21 cellular contexts compared by ENCODE assay signal in the genomic region with DNA sequence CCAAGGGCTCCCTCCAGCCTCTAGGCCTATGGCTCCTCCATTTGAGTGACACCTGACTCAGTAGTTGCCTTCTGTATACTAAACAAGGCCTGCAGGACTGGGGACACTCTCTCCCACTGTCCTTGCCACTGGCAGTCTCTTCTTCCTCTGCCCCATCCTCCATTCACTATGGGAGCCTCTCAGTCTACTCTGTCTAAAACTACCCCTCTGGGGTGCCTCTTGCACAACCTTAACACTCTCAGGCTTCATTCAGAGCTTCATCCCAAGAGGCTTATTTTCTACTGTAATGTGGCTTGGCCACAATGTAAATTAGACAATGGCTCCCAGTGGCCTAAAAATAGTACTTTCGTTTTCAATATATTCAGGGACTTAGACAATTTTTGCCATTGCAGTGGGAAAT.
DNase-seq lines count a peak whose midpoint lies in the region; ATAC-seq, FAIRE-seq and TF ChIP-seq lines count a peak whose summit lies in the region.
"Had no signal": no experiment of that assay in that cellular context is flagged by ENCODE, and none has a peak within 500 bp of the region (broad histone marks: within the 10 kb centered on the region; RNA-seq: fewer than 3 reads in every experiment).

No MANE protein-coding gene starts in this region.

- POLR2A ChIA-PET in naive thymus-derived CD4-positive, alpha-beta T cell (lab: Charles Lee), result interaction anchor here (0.8 kb wide), 1 partner anchor 1128 kb away, joined by 3 read pairs; no protein-coding TSS in a partner anchor

- intact Hi-C loops in naive thymus-derived CD4-positive, alpha-beta T cell (cut with micrococcal nuclease), result no loop called here
- intact Hi-C loops in posterior cingulate gyrus (cut with DNase I), result no loop called here

- H3K27ac Mint-ChIP-seq in activated CD8-positive, alpha-beta memory T cell treated with anti-CD3 and anti-CD28 coated beads, Interleukin-2, amount 10 ng/mL, durations not matched to agents 7 days and 5 days, result peak overlapping the region; percentile 88
- H3K27ac Mint-ChIP-seq in T-helper 17 cell, result no peak overlapping the region
- peak overlapping the region in 6 of 9 donors; percentile 83 to 96 (median 93) for H3K27ac Mint-ChIP-seq in naive thymus-derived CD4-positive, alpha-beta T cell
- H3K27ac Mint-ChIP-seq: brain, HFFc6, mesothelial cell of epicardium had no signal

- peak; percentile 76 for FAIRE-seq in GM12892 (lab: Jason Lieb, UNC)
- no peak for FAIRE-seq in urothelium cell line (lab: Jason Lieb, UNC)
- FAIRE-seq: endometrium had no signal

- TF ChIP-seq POLR2A in GM12892 (IDR thresholded peaks at IDR 0.05; ENCODE audit: low read depth, low read length), result no peak

- peaks cover 5% of the 10 kb centered on the region for H3K9me3 ChIP-seq in T-helper 17 cell (ENCODE audit: control insufficient read depth, low read length, poor library complexity, severe bottlenecking)
- H3K9me3 ChIP-seq in naive thymus-derived CD4-positive, alpha-beta T cell (ENCODE audit: control insufficient read depth in 2 of 3, low read length in 3 of 3), result peaks cover 0 to 71% (median 22%) of the 10 kb centered on the region in 3 experiments

- peaks cover 10 to 23% of the 10 kb centered on the region in 2 donors for H3K4me1 ChIP-seq in naive thymus-derived CD4-positive, alpha-beta T cell (ENCODE audit: control insufficient read depth in 2 of 2, insufficient read depth in 2 of 2, low read length in 2 of 2)

- CTCF ChIA-PET in activated CD8-positive, alpha-beta memory T cell treated with anti-CD3 and anti-CD28 coated beads, Interleukin-2, amount 10 ng/mL, durations not matched to agents 7 days and 5 days (lab: Charles Lee), result no interaction called here
- CTCF ChIA-PET in naive thymus-derived CD4-positive, alpha-beta T cell (lab: Charles Lee), result no interaction called here

- ATAC-seq in activated CD8-positive, alpha-beta memory T cell treated with anti-CD3 and anti-CD28 coated beads, Interleukin-2, amount 10 ng/mL, durations not matched to agents 7 days and 5 days, result no peak
- no peak for ATAC-seq in T-helper 17 cell
- no peak for ATAC-seq in naive thymus-derived CD4-positive, alpha-beta T cell
- ATAC-seq: left lobe of liver, Right ventricle myocardium inferior had no signal

- DNase-seq in activated CD8-positive, alpha-beta memory T cell treated with anti-CD3 and anti-CD28 coated beads, Interleukin-2, amount 10 ng/mL, durations not matched to agents 7 days and 5 days, result no peak
- DNase-seq in activated CD8-positive, alpha-beta memory T cell treated with anti-CD3 and anti-CD28 coated beads, Interleukin-2, amount 50 U/mL, for 4 hours, result no peak
- DNase-seq in GM12892 (ENCODE audit: insufficient read length) (no peak), T-helper 17 cell (no peak), urothelium cell line (ENCODE audit: low spot score) (no peak), posterior cingulate gyrus (no peak), NCI-H748 treated with DMSO at 0.1 percent for 48 hours (lab: John Stamatoyannopoulos, UW) (no peak)
- no peak for DNase-seq in naive thymus-derived CD4-positive, alpha-beta T cell
- DNase-seq: DMS53, HFFc6, NCI-H1092 treated with DMSO at 0.1 percent for 48 hours, NCI-H2081 treated with DMSO at 0.1 percent for 48 hours, NCI-H510A treated with DMSO at 0.1 percent for 48 hours, SW 1271 had no signal

- H3K36me3 ChIP-seq in naive thymus-derived CD4-positive, alpha-beta T cell (ENCODE audit: control insufficient read depth in 2 of 3, insufficient read depth in 3 of 3, low read length in 3 of 3), result no peaks in the 10 kb centered on the region

- no peaks in the 10 kb centered on the region for H3K27me3 Mint-ChIP-seq in activated CD8-positive, alpha-beta memory T cell treated with anti-CD3 and anti-CD28 coated beads, Interleukin-2, amount 10 ng/mL, durations not matched to agents 7 days and 5 days
- H3K27me3 Mint-ChIP-seq in T-helper 17 cell, result no peaks in the 10 kb centered on the region
- H3K27me3 Mint-ChIP-seq in naive thymus-derived CD4-positive, alpha-beta T cell, result no peaks in the 10 kb centered on the region
- H3K27me3 Mint-ChIP-seq: brain had no signal

- H3K9me3 Mint-ChIP-seq in activated CD8-positive, alpha-beta memory T cell treated with anti-CD3 and anti-CD28 coated beads, Interleukin-2, amount 10 ng/mL, durations not matched to agents 7 days and 5 days (ENCODE audit: low read depth), result peaks cover 17% of the 10 kb centered on the region
- H3K9me3 Mint-ChIP-seq in naive thymus-derived CD4-positive, alpha-beta T cell, result peaks cover 0 to 52% (median 11%) of the 10 kb centered on the region in 11 donors

- H3K4me3 ChIP-seq in naive thymus-derived CD4-positive, alpha-beta T cell (ENCODE audit: low read length), result peak overlapping the region; percentile 40
- H3K4me3 ChIP-seq: coronary artery had no signal

- peaks cover 31% of the 10 kb centered on the region for H3K4me1 Mint-ChIP-seq in activated CD8-positive, alpha-beta memory T cell treated with anti-CD3 and anti-CD28 coated beads, Interleukin-2, amount 10 ng/mL, durations not matched to agents 7 days and 5 days
- peaks cover 9% of the 10 kb centered on the region for H3K4me1 Mint-ChIP-seq in T-helper 17 cell
- H3K4me1 Mint-ChIP-seq in naive thymus-derived CD4-positive, alpha-beta T cell, result peaks cover 0 to 35% (median 8%) of the 10 kb centered on the region in 7 donors
- H3K4me1 Mint-ChIP-seq: brain, mesothelial cell of epicardium had no signal

- no peak overlapping the region for H3K27ac ChIP-seq in naive thymus-derived CD4-positive, alpha-beta T cell (ENCODE audit: low read depth, low read length)
- H3K27ac ChIP-seq: coronary artery, VCaP had no signal

- H3K4me3 Mint-ChIP-seq in activated CD8-positive, alpha-beta memory T cell treated with anti-CD3 and anti-CD28 coated beads, Interleukin-2, amount 10 ng/mL, durations not matched to agents 7 days and 5 days, result peak overlapping the region; percentile 22
- H3K4me3 Mint-ChIP-seq in T-helper 17 cell, result peak overlapping the region; percentile 25
- peak overlapping the region in 9 of 10 donors; percentile 36 to 78 (median 61) for H3K4me3 Mint-ChIP-seq in naive thymus-derived CD4-positive, alpha-beta T cell
- H3K4me3 Mint-ChIP-seq: brain, HFFc6, mesothelial cell of epicardium had no signal

- H3K36me3 Mint-ChIP-seq in activated CD8-positive, alpha-beta memory T cell treated with anti-CD3 and anti-CD28 coated beads, Interleukin-2, amount 10 ng/mL, durations not matched to agents 7 days and 5 days, result peaks cover 50% of the 10 kb centered on the region
- no peaks in the 10 kb centered on the region for H3K36me3 Mint-ChIP-seq in T-helper 17 cell (ENCODE audit: low read depth)
- H3K36me3 Mint-ChIP-seq in naive thymus-derived CD4-positive, alpha-beta T cell, result peaks cover 15 to 51% (median 37%) of the 10 kb centered on the region in 5 donors
- H3K36me3 Mint-ChIP-seq: brain had no signal

- no peaks in the 10 kb centered on the region for H3K27me3 ChIP-seq in naive thymus-derived CD4-positive, alpha-beta T cell (ENCODE audit: control insufficient read depth in 2 of 2, insufficient read depth in 2 of 2, low read length in 2 of 2)
